21 cellular contexts compared by ENCODE assay signal in genomic region chr13:94607939-94608338, GRCh38.
"Had no signal": no experiment of that assay in that cellular context is flagged by ENCODE, and none has a peak within 500 bp of the region (broad histone marks: within the 10 kb centered on the region; RNA-seq: fewer than 3 reads in every experiment).

No MANE protein-coding gene starts in this region.

- H3K4me3 Mint-ChIP-seq: activated CD8-positive, alpha-beta memory T cell treated with anti-CD3 and anti-CD28 coated beads, Interleukin-2, amount 10 ng/mL, durations not matched to agents 7 days and 5 days; activated naive CD8-positive, alpha-beta T cell treated with anti-CD3 and anti-CD28 coated beads, Interleukin-2, amount 10 ng/mL, durations not matched to agents 7 days and 5 days; activated T-cell treated with anti-CD3 and anti-CD28 coated beads, Interleukin-2, amount 50 U/mL, for 4 hours; effector memory CD8-positive, alpha-beta T cell; naive thymus-derived CD4-positive, alpha-beta T cell; stimulated activated memory B cell treated with anti-CD40 and anti-IgM and Interleukin-4, amounts not matched to agents 10 μg/mL and 1 μg/mL and 100 μg/mL, for 72 hours; T-cell; type B pancreatic cell had no signal

- H3K4me2 ChIP-seq: SK-N-SH had no signal

- H3K27ac ChIP-seq: gastroesophageal sphincter, ovary, sigmoid colon had no signal

- H3K9me3 ChIP-seq: gastroesophageal sphincter, mucosa of descending colon, ovary, sigmoid colon, SK-N-SH had no signal

- H3K27me3 ChIP-seq: gastroesophageal sphincter, ovary, sigmoid colon had no signal

- H3K4me3 ChIP-seq: gastroesophageal sphincter, mucosa of descending colon, ovary, sigmoid colon had no signal

- FAIRE-seq: bronchial epithelial cell had no signal

- ATAC-seq: activated CD8-positive, alpha-beta memory T cell treated with anti-CD3 and anti-CD28 coated beads, Interleukin-2, amount 10 ng/mL, durations not matched to agents 7 days and 5 days; activated T-cell treated with anti-CD3 and anti-CD28 coated beads, Interleukin-2, amount 50 U/mL, for 4 hours; effector memory CD8-positive, alpha-beta T cell; gastroesophageal sphincter; mucosa of descending colon; naive thymus-derived CD4-positive, alpha-beta T cell; stimulated activated memory B cell treated with anti-CD40 and anti-IgM and Interleukin-4, amounts not matched to agents 10 μg/mL and 1 μg/mL and 100 μg/mL, for 72 hours; T-cell had no signal

- H3K9ac ChIP-seq: SK-N-SH had no signal

- DNase-seq: activated CD4-positive, CD25-positive, alpha-beta regulatory T cell treated with anti-CD3 and anti-CD28 coated beads, Interleukin-2, amount 50 U/mL, for 72 hours; activated CD8-positive, alpha-beta memory T cell treated with anti-CD3 and anti-CD28 coated beads, Interleukin-2, amount 10 ng/mL, durations not matched to agents 7 days and 5 days; activated gamma-delta T cell treated with Interleukin-2 at 50 U/mL for 16 hours; activated naive CD8-positive, alpha-beta T cell treated with anti-CD3 and anti-CD28 coated beads, Interleukin-2, amount 10 ng/mL, durations not matched to agents 7 days and 5 days; activated T-cell treated with anti-CD3 and anti-CD28 coated beads, Interleukin-2, amount 50 U/mL, for 4 hours; aorta; dermis blood vessel endothelial cell; effector memory CD8-positive, alpha-beta T cell; mucosa of descending colon; naive thymus-derived CD4-positive, alpha-beta T cell; ovary; sigmoid colon; SK-N-SH; stimulated activated CD4-positive, alpha-beta T cell treated with anti-CD3 and anti-CD28 coated beads, Interleukin-12 subunit alpha, Interleukin-12 subunit beta, amount 100 ng/mL, for 4 hours; stimulated activated CD4-positive, alpha-beta T cell treated with anti-CD3 and anti-CD28 coated beads, Interleukin-2, amount 100 ng/mL, for 24 hours; T-cell; T1000 had no signal

- H3K27me3 Mint-ChIP-seq: activated CD8-positive, alpha-beta memory T cell treated with anti-CD3 and anti-CD28 coated beads, Interleukin-2, amount 10 ng/mL, durations not matched to agents 7 days and 5 days; activated naive CD8-positive, alpha-beta T cell treated with anti-CD3 and anti-CD28 coated beads, Interleukin-2, amount 10 ng/mL, durations not matched to agents 7 days and 5 days; effector memory CD8-positive, alpha-beta T cell; naive thymus-derived CD4-positive, alpha-beta T cell; stimulated activated memory B cell treated with anti-CD40 and anti-IgM and Interleukin-4, amounts not matched to agents 10 μg/mL and 1 μg/mL and 100 μg/mL, for 72 hours; T-cell; type B pancreatic cell had no signal

- H3K36me3 ChIP-seq: ovary had no signal

- H3K27ac Mint-ChIP-seq: activated CD8-positive, alpha-beta memory T cell treated with anti-CD3 and anti-CD28 coated beads, Interleukin-2, amount 10 ng/mL, durations not matched to agents 7 days and 5 days; activated naive CD8-positive, alpha-beta T cell treated with anti-CD3 and anti-CD28 coated beads, Interleukin-2, amount 10 ng/mL, durations not matched to agents 7 days and 5 days; type B pancreatic cell had no signal

- H3K9me3 Mint-ChIP-seq: activated naive CD8-positive, alpha-beta T cell treated with anti-CD3 and anti-CD28 coated beads, Interleukin-2, amount 10 ng/mL, durations not matched to agents 7 days and 5 days; activated T-cell treated with anti-CD3 and anti-CD28 coated beads, Interleukin-2, amount 50 U/mL, for 4 hours; effector memory CD8-positive, alpha-beta T cell; naive thymus-derived CD4-positive, alpha-beta T cell; stimulated activated memory B cell treated with anti-CD40 and anti-IgM and Interleukin-4, amounts not matched to agents 10 μg/mL and 1 μg/mL and 100 μg/mL, for 72 hours; T-cell; type B pancreatic cell had no signal
